Comparison of ENCODE assay signal across 1 cellular context in the genomic region with DNA sequence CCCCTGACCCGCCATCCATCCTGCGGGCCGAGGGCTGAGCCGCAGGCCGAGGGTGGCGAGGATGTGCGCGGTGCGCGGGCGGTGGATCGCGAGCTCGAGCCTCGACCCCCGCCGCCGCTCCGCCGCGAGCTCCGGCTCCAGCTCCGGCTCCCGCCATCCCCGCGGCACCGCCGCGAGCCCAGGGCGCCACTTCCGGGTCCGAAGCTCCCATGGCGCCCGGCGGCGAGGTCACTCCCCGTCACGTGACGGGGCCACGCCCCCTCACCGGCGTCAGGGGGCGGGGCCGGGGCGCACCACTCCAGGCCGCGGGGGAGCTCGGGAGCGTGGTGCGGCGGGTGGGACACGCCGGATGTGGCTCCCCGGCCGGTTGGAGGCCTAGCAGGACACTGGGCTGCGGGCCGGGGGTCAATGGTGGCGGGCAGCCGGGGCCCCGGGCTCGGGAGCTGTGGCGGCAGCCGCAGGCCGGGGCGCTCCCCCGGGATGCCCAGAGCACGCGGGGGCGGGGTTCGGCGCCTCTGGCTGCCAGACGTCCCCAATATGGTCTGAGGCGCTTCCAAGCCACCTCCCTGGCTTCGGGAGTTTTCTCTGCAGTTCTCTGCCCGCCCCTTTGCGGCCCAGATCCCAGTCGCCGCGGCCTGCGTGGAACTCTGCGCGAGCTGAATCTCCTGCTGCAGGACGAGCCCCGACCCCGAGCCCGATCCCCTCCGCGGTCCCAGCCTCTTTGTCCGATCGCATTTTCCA.
A peak's percentile ranks its signal among the peaks of the same experiment; 100 is the strongest.
TF ChIP-seq lines count a peak whose summit lies in the region.

Gene MTCH1, minus strand, starts transcription at position 234 of the 741 bp plus-strand sequence. Its CDS starts 23 bp downstream, at position 211.

TF ChIP-seq in HepG2, 621 proteins besides CTCF, POLR2A, EP300 and RAD21 (continued from another document and continues in another):
- TF ChIP-seq, protein P1, sequence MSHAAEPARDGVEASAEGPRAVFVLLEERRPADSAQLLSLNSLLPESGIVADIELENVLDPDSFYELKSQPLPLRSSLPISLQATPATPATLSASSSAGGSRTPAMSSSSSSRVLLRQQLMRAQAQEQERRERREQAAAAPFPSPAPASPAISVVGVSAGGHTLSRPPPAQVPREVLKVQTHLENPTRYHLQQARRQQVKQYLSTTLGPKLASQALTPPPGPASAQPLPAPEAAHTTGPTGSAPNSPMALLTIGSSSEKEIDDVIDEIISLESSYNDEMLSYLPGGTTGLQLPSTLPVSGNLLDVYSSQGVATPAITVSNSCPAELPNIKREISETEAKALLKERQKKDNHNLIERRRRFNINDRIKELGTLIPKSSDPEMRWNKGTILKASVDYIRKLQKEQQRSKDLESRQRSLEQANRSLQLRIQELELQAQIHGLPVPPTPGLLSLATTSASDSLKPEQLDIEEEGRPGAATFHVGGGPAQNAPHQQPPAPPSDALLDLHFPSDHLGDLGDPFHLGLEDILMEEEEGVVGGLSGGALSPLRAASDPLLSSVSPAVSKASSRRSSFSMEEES (CRISPR knock-in tag; IDR thresholded peaks at IDR 0.05): peak; percentile 70; the same call in 1 of the 2 replicates
- TF ChIP-seq ZNF205 (CRISPR knock-in tag; IDR thresholded peaks at IDR 0.05) (peak; percentile 61; the same call in 1 of the 2 replicates), HCFC1 (IDR thresholded peaks at IDR 0.05; ENCODE audit: low read depth, low read length) (peak; percentile 49; the same call in 1 of the 2 replicates), SAP130 (CRISPR knock-in tag; IDR thresholded peaks at IDR 0.05; ENCODE audit: low read depth) (peak; percentile 99), GATAD1 (CRISPR knock-in tag; IDR thresholded peaks at IDR 0.05) (peak; percentile 84), ZNF143 (CRISPR knock-in tag; IDR thresholded peaks at IDR 0.05) (peak; percentile 87), FOXA3 (CRISPR knock-in tag; IDR thresholded peaks at IDR 0.05) (peak; percentile 63), ASH2L (IDR thresholded peaks at IDR 0.05; ENCODE audit: insufficient read length, low read depth, low read length) (peak; percentile 78), ZNF383 (CRISPR knock-in tag; IDR thresholded peaks at IDR 0.05; ENCODE audit: borderline replicate concordance) (peak; percentile 65; the same call in 1 of the 2 replicates), ZBTB42 (CRISPR knock-in tag; IDR thresholded peaks at IDR 0.05) (peak; percentile 58; the same call in 1 of the 2 replicates), HNRNPL (IDR thresholded peaks at IDR 0.05; ENCODE audit: low read depth, low read length) (0 out of 2 replicates have a peak, but pooled peaks have one; percentile 36), ZSCAN22 (CRISPR knock-in tag; IDR thresholded peaks at IDR 0.05) (peak; percentile 33; the same call in 1 of the 2 replicates), ZNF512B (CRISPR knock-in tag; IDR thresholded peaks at IDR 0.05; ENCODE audit: borderline replicate concordance) (peak; percentile 61; the same call in 1 of the 2 replicates), POLR2G (IDR thresholded peaks at IDR 0.05; ENCODE audit: low read depth, low read length) (peak; percentile 90), MEIS2 (CRISPR knock-in tag; IDR thresholded peaks at IDR 0.05) (peak; percentile 60; the same call in 1 of the 2 replicates), ZNF747 (CRISPR knock-in tag; IDR thresholded peaks at IDR 0.05; ENCODE audit: borderline replicate concordance) (0 out of 2 replicates have a peak, but pooled peaks have one; percentile 34), TEAD2 (CRISPR knock-in tag; IDR thresholded peaks at IDR 0.05) (no peak), ZNF781 (CRISPR knock-in tag; IDR thresholded peaks at IDR 0.05; ENCODE audit: borderline replicate concordance, not compliant biosample characterization) (peak; percentile 47), HDAC1 (CRISPR knock-in tag; IDR thresholded peaks at IDR 0.05) (peak; percentile 77; the same call in 1 of the 2 replicates), KDM5B (CRISPR knock-in tag; IDR thresholded peaks at IDR 0.05; ENCODE audit: borderline replicate concordance) (peak; percentile 86), AFF4 (CRISPR knock-in tag; IDR thresholded peaks at IDR 0.05) (peak; percentile 73; the same call in 1 of the 2 replicates), TMF1 (CRISPR knock-in tag; IDR thresholded peaks at IDR 0.05; ENCODE audit: low read depth) (no peak), TEF (CRISPR knock-in tag; IDR thresholded peaks at IDR 0.05) (no peak), ZHX1 (CRISPR knock-in tag; IDR thresholded peaks at IDR 0.05; ENCODE audit: low read depth) (peak; percentile 74; the same call in 1 of the 2 replicates), ATF1 (CRISPR knock-in tag; IDR thresholded peaks at IDR 0.05) (no peak), PTBP1 (IDR thresholded peaks at IDR 0.05; ENCODE audit: low read depth, low read length, poor library complexity, severe bottlenecking) (no peak), YEATS4 (CRISPR knock-in tag; IDR thresholded peaks at IDR 0.05; ENCODE audit: borderline replicate concordance) (peak; percentile 86; the same call in 1 of the 2 replicates)
- TF ChIP-seq, protein P2, sequence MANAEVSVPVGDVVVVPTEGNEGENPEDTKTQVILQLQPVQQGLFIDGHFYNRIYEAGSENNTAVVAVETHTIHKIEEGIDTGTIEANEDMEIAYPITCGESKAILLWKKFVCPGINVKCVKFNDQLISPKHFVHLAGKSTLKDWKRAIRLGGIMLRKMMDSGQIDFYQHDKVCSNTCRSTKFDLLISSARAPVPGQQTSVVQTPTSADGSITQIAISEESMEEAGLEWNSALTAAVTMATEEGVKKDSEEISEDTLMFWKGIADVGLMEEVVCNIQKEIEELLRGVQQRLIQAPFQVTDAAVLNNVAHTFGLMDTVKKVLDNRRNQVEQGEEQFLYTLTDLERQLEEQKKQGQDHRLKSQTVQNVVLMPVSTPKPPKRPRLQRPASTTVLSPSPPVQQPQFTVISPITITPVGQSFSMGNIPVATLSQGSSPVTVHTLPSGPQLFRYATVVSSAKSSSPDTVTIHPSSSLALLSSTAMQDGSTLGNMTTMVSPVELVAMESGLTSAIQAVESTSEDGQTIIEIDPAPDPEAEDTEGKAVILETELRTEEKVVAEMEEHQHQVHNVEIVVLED (CRISPR knock-in tag; IDR thresholded peaks at IDR 0.05; ENCODE audit: borderline replicate concordance): peak; percentile 83
- TF ChIP-seq, protein P3, sequence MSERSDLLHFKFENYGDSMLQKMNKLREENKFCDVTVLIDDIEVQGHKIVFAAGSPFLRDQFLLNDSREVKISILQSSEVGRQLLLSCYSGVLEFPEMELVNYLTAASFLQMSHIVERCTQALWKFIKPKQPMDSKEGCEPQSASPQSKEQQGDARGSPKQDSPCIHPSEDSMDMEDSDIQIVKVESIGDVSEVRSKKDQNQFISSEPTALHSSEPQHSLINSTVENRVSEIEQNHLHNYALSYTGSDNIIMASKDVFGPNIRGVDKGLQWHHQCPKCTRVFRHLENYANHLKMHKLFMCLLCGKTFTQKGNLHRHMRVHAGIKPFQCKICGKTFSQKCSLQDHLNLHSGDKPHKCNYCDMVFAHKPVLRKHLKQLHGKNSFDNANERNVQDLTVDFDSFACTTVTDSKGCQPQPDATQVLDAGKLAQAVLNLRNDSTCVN (CRISPR knock-in tag; IDR thresholded peaks at IDR 0.05; ENCODE audit: borderline replicate concordance): no peak
- TF ChIP-seq, protein P4, sequence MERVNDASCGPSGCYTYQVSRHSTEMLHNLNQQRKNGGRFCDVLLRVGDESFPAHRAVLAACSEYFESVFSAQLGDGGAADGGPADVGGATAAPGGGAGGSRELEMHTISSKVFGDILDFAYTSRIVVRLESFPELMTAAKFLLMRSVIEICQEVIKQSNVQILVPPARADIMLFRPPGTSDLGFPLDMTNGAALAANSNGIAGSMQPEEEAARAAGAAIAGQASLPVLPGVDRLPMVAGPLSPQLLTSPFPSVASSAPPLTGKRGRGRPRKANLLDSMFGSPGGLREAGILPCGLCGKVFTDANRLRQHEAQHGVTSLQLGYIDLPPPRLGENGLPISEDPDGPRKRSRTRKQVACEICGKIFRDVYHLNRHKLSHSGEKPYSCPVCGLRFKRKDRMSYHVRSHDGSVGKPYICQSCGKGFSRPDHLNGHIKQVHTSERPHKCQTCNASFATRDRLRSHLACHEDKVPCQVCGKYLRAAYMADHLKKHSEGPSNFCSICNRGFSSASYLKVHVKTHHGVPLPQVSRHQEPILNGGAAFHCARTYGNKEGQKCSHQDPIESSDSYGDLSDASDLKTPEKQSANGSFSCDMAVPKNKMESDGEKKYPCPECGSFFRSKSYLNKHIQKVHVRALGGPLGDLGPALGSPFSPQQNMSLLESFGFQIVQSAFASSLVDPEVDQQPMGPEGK (CRISPR knock-in tag; IDR thresholded peaks at IDR 0.05): peak; percentile 51
